ENCODE assay signal across 1 cellular context in the genomic region with DNA sequence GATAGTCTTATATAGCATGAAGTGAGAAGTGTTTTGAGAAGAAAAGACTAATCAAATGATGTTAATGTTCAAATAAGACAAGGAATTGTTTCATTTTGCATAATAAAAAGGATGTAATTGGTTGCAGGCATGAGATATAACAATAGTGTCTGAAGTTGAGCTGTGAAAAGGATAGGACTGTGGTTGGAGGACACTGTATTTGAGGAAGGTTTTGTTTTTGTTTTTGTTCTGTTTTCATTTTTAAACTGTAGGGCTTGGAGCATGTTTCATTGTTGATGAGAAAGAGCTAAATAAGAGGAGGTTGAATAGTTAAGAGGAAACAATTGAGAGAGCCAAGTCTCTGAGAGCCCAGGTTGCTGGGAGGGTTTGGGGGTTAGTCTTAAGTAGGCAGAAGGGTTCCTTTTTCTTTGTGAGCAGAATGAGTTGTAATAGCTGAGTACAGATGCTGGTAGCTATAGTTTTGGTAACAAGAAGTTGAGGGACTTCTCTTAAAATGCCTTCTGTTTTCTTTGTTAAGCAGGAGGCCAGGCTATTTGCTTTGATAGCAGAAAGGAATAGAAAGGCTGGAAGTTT.
TF ChIP-seq lines count a peak whose summit lies in the region.

No MANE protein-coding gene starts in this region.

TF ChIP-seq in K562, 482 proteins besides CTCF, POLR2A, EP300 and RAD21 (continued from another document):
- TF ChIP-seq, protein P1, sequence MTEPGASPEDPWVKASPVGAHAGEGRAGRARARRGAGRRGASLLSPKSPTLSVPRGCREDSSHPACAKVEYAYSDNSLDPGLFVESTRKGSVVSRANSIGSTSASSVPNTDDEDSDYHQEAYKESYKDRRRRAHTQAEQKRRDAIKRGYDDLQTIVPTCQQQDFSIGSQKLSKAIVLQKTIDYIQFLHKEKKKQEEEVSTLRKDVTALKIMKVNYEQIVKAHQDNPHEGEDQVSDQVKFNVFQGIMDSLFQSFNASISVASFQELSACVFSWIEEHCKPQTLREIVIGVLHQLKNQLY (CRISPR knock-in tag; conservative IDR thresholded peaks at IDR 0.05): no peak
- TF ChIP-seq SIN3B (IDR thresholded peaks at IDR 0.05; ENCODE audit: low read depth): no peak
- no peak for TF ChIP-seq POLR2H (tag; IDR thresholded peaks at IDR 0.05; ENCODE audit: low read depth)
- no peak for TF ChIP-seq EGR1 (conservative IDR thresholded peaks at IDR 0.05)
- TF ChIP-seq, protein P2, sequence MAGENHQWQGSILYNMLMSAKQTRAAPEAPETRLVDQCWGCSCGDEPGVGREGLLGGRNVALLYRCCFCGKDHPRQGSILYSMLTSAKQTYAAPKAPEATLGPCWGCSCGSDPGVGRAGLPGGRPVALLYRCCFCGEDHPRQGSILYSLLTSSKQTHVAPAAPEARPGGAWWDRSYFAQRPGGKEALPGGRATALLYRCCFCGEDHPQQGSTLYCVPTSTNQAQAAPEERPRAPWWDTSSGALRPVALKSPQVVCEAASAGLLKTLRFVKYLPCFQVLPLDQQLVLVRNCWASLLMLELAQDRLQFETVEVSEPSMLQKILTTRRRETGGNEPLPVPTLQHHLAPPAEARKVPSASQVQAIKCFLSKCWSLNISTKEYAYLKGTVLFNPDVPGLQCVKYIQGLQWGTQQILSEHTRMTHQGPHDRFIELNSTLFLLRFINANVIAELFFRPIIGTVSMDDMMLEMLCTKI (IDR thresholded peaks at IDR 0.05; ENCODE audit: partially characterized antibody): no peak
- no peak for TF ChIP-seq SRSF3 (IDR thresholded peaks at IDR 0.05; ENCODE audit: insufficient read depth, low read length)
- TF ChIP-seq CREBBP (IDR thresholded peaks at IDR 0.05; ENCODE audit: low read depth, low read length): no peak
- no peak for TF ChIP-seq POU5F1 (IDR thresholded peaks at IDR 0.05; ENCODE audit: borderline replicate concordance, low read depth, low read length, partially characterized antibody)
- TF ChIP-seq ZNF124 (CRISPR knock-in tag; IDR thresholded peaks at IDR 0.05): no peak
